Comparison of ENCODE assay signal across 11 cellular contexts in the genomic region with DNA sequence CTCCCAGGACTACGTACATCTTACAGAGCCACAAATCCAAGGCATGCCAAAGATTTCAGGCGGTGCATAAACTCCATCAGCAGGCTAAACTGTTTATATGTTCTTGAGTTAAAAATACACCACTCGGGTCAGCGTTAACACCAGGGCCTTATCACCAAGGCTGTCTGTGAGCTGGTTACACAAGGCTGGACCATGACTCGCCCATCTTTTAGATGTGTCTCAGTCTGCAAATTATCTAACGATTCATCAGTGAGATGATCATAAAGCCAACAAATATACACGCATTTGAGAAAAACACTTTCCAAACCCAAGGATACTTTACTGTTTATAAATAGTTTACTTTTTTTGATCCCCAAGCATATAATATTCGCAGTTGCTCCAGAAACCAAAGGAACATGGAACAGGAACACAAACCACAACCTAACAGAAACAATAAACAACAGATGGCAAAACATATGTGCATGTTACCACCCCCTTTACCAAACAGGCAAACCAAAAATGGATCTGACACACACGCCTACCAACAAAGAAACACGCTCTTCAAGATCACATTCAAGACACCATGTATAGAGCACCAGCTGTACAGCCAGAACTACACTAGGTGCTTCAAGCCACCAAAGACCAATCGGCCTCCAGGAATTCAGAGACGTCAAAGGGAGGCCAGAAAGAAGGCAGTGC. TPM values are rescaled to one million over a fixed set of nuclear protein-coding genes. Genes with fewer than 3 reads are reported as not detected.
DNase-seq lines count a peak whose midpoint lies in the region; FAIRE-seq and TF ChIP-seq lines count a peak whose summit lies in the region.
"Had no signal": no experiment of that assay in that cellular context is flagged by ENCODE, and none has a peak within 500 bp of the region (broad histone marks: within the 10 kb centered on the region; RNA-seq: fewer than 3 reads in every experiment).

No MANE protein-coding gene starts in this region.

- TF ChIP-seq POLR2A in ovary (IDR thresholded peaks at IDR 0.05): no peak

- peak overlapping the region; percentile 41 for H3K4me2 ChIP-seq in fibroblast of lung (ENCODE audit: extremely low read depth, insufficient read depth, low read length)

- H3K9ac ChIP-seq in fibroblast of lung (ENCODE audit: insufficient read depth, low read length) (no peak overlapping the region), kidney (ENCODE audit: low read length in 2 of 2) (no peak overlapping the region)

- peaks cover 46% of the 10 kb centered on the region for H3K4me1 ChIP-seq in fibroblast of lung (ENCODE audit: control insufficient read depth, extremely low read depth, insufficient read depth, low read length)
- H3K4me1 ChIP-seq in ovary (ENCODE audit: insufficient read depth): peaks cover 40% of the 10 kb centered on the region
- H3K4me1 ChIP-seq in kidney (ENCODE audit: control insufficient read depth in 1 of 2, insufficient read depth in 1 of 2, low read depth in 1 of 2, low read length in 2 of 2): peaks cover 12 to 14% of the 10 kb centered on the region in 2 donors

- H3K79me2 ChIP-seq in fibroblast of lung (ENCODE audit: control insufficient read depth, insufficient read depth, low read length): peaks cover 45% of the 10 kb centered on the region

- H3K4me3 ChIP-seq in fibroblast of lung (replicated peaks in 1 of 4; ENCODE audit: control extremely low read depth in 1 of 4, insufficient read depth in 1 of 4, low read depth in 3 of 4, low read length in 4 of 4) (no peak overlapping the region), ovary (no peak overlapping the region), kidney (ENCODE audit: low read length in 2 of 2) (no peak overlapping the region)

- H4K20me1 ChIP-seq in fibroblast of lung (ENCODE audit: control insufficient read depth, extremely low read depth, insufficient read depth, low read length): no peaks in the 10 kb centered on the region

- TF ChIP-seq CTCF in fibroblast of lung (conservative IDR thresholded peaks at IDR 0.05 in 1 of 2, IDR thresholded peaks at IDR 0.05 in 1 of 2; ENCODE audit: low read depth in 1 of 2, low read length in 2 of 2) (no peak), ovary (IDR thresholded peaks at IDR 0.05) (no peak), kidney (IDR thresholded peaks at IDR 0.05; ENCODE audit: borderline replicate concordance, extremely low read depth, insufficient read depth) (no peak)

- H3K27me3 ChIP-seq in fibroblast of lung (ENCODE audit: control insufficient read depth, insufficient read depth, low read length): no peaks in the 10 kb centered on the region
- H3K27me3 ChIP-seq in ovary: no peaks in the 10 kb centered on the region

- H3K27ac ChIP-seq in fibroblast of lung (ENCODE audit: insufficient read depth, low read length) (peak overlapping the region; percentile 78), ovary (peak overlapping the region in 1 of 2 donors; percentile 58), kidney (ENCODE audit: low read depth in 2 of 2, low read length in 2 of 2) (no peak overlapping the region)

- H3K9me3 ChIP-seq in fibroblast of lung (ENCODE audit: control insufficient read depth, insufficient read depth, low read depth, low read length): no peaks in the 10 kb centered on the region
- H3K9me3 ChIP-seq in ovary: no peaks in the 10 kb centered on the region
- no peaks in the 10 kb centered on the region for H3K9me3 ChIP-seq in kidney (ENCODE audit: control insufficient read depth in 1 of 2, low read length in 2 of 2)

- no peak for TF ChIP-seq EP300 in ovary (IDR thresholded peaks at IDR 0.05)

- WGBS in ovary, 3 donors: 28 to 43% (median 37%) methylated on average over 12 of the region's 12 CpGs

- intact Hi-C loops in ovary (cut with DNase I) (loop anchor here in 2 of 4 donors (5.0 to 10.0 kb wide), 2 partner anchors 33 to 51 kb away; no protein-coding TSS in a partner anchor), kidney (cut with DNase I) (no loop called here)

- H2AFZ ChIP-seq in fibroblast of lung (ENCODE audit: low read length): no peak overlapping the region

- no peaks in the 10 kb centered on the region for H3K36me3 ChIP-seq in fibroblast of lung (ENCODE audit: control insufficient read depth, insufficient read depth, low read length)
- H3K36me3 ChIP-seq in ovary: no peaks in the 10 kb centered on the region
- H3K36me3 ChIP-seq in kidney (ENCODE audit: control insufficient read depth in 1 of 2, insufficient read depth in 2 of 2, low read length in 2 of 2): no peaks in the 10 kb centered on the region

- DNase-seq in DMS 273 (lab: John Stamatoyannopoulos, UW; ENCODE audit: unreplicated experiment): peak; percentile 94
- peak; percentile 77 for DNase-seq in NCI-H82 (lab: John Stamatoyannopoulos, UW)
- DNase-seq in fibroblast of lung (ENCODE audit: low read depth in 2 of 2): peak; percentile 94 to 95
- peak in 3 of 5 donors; percentile 28 to 35 (median 28) for DNase-seq in ovary
- DNase-seq in HK-2 (ENCODE audit: unreplicated experiment): no peak
- DNase-seq in stimulated activated CD4-positive, alpha-beta T cell treated with anti-CD3 and anti-CD28 coated beads, Interleukin-4, amount 100 ng/mL, for 4 hours: no peak
- DNase-seq in SHP77 treated with DMSO at 0.1 percent for 48 hours (lab: John Stamatoyannopoulos, UW): no peak
- no peak for DNase-seq in kidney
- DNase-seq: DMS153, NCI-H2107 had no signal

- FAIRE-seq in kidney (lab: Jason Lieb, UNC): no peak
- FAIRE-seq: keratinocyte had no signal

RNA-seq across cellular contexts. Expression of a gene that starts 15.4 kb away (rescaled TPM):
- total RNA-seq in fibroblast of lung: 82.4 and 104 TPM in 2 replicates
- polyA plus RNA-seq in fibroblast of lung: 27.9 and 46.5 TPM in 2 replicates
- polyA plus RNA-seq in fibroblast of lung (2012): 23.1 and 33.6 TPM in 2 replicates
- polyA minus RNA-seq in fibroblast of lung (ENCODE audit: low replicate concordance): 126 and 180 TPM in 2 replicates
- total RNA-seq in ovary: 10 to 100 TPM; 29.1 to 60.4 (median 42.6) TPM
- 10 to 100 TPM; 34.8 to 64.8 TPM for polyA plus RNA-seq in ovary
- 20.6 TPM for total RNA-seq in kidney
- 8.2 TPM for polyA plus RNA-seq in kidney (ENCODE audit: insufficient read depth, low read depth, low replicate concordance)

Comparison
In these comparisons a context has a peak if more than half of its experiments do, and no peak if none do; other contexts are left out.
1. DNase-seq: peak in DMS 273 (single experiment), NCI-H82 (single experiment), fibroblast of lung (2 of 2) and ovary (3 of 5); none in HK-2 (single experiment), stimulated activated CD4-positive, alpha-beta T cell treated with anti-CD3 and anti-CD28 coated beads, Interleukin-4, amount 100 ng/mL, for 4 hours (0 of 2), SHP77 treated with DMSO at 0.1 percent for 48 hours (single experiment) and kidney (single experiment).